ENCODE assay signal across 17 cellular contexts in genomic region chr6:37180075-37180474, GRCh38. TPM values are rescaled to one million over a fixed set of nuclear protein-coding genes. Genes with fewer than 3 reads are reported as not detected.
DNase-seq lines count a peak whose midpoint lies in the region; ATAC-seq lines count a peak whose summit lies in the region.
"Had no signal": no experiment of that assay in that cellular context is flagged by ENCODE, and none has a peak within 500 bp of the region (broad histone marks: within the 10 kb centered on the region; RNA-seq: fewer than 3 reads in every experiment).

No MANE protein-coding gene starts in this region.

- peaks cover 0 to 7% of the 10 kb centered on the region in 2 donors for H3K36me3 ChIP-seq in neuronal stem cell (replicated peaks in 1 of 2; ENCODE audit: control insufficient read depth in 2 of 2, insufficient read depth in 2 of 2, low read length in 2 of 2)

- no peak overlapping the region for H2BK120ac ChIP-seq in neuronal stem cell (ENCODE audit: low read depth, low read length)

- H3K4me2 ChIP-seq in neuronal stem cell (ENCODE audit: insufficient read depth, low read length, poor library complexity, severe bottlenecking) = no peak overlapping the region
- H3K4me2 ChIP-seq: KMS-11 had no signal

- CTCF ChIA-PET in activated CD8-positive, alpha-beta T cell treated with anti-CD3 and anti-CD28 coated beads, Interleukin-2, amount 10 ng/mL, durations not matched to agents 7 days and 5 days (lab: Charles Lee) = interaction anchor here (1.0 to 18.8 kb wide), 7 partner anchors 8 to 155 kb away, joined by 3 to 584 read pairs (median 45); partner anchors contain the start of gene PIM1

- peaks cover 25% of the 10 kb centered on the region for H3K36me3 Mint-ChIP-seq in activated CD4-positive, alpha-beta T cell treated with anti-CD3 and anti-CD28 coated beads, Interleukin-2, amount 10 ng/mL, durations not matched to agents 24 days and 14 days (ENCODE audit: low read depth)
- H3K36me3 Mint-ChIP-seq in activated naive CD8-positive, alpha-beta T cell treated with anti-CD3 and anti-CD28 coated beads, Interleukin-2, amount 10 ng/mL, durations not matched to agents 7 days and 5 days = peaks cover 34% of the 10 kb centered on the region
- peaks cover 29% of the 10 kb centered on the region for H3K36me3 Mint-ChIP-seq in activated naive CD8-positive, alpha-beta T cell treated with anti-CD3 and anti-CD28 coated beads for 36 hours
- H3K36me3 Mint-ChIP-seq in activated CD8-positive, alpha-beta T cell treated with anti-CD3 and anti-CD28 coated beads, Interleukin-2, amount 10 ng/mL, durations not matched to agents 7 days and 5 days (ENCODE audit: low read depth) = peaks cover 44% of the 10 kb centered on the region

- H3K27ac ChIP-seq in neuronal stem cell (replicated peaks; ENCODE audit: low read length) = no peak overlapping the region
- H3K27ac ChIP-seq: KMS-11 had no signal

- H3K9me3 ChIP-seq in neuronal stem cell (replicated peaks in 1 of 2; ENCODE audit: control insufficient read depth in 2 of 2, insufficient read depth in 1 of 2, low read depth in 1 of 2, low read length in 2 of 2) = no peaks in the 10 kb centered on the region
- H3K9me3 ChIP-seq: Caco-2 had no signal

- H3K4me1 ChIP-seq in neuronal stem cell (ENCODE audit: control insufficient read depth in 2 of 2, insufficient read depth in 1 of 2, low read depth in 1 of 2, low read length in 2 of 2) = no peaks in the 10 kb centered on the region
- H3K4me1 ChIP-seq: Caco-2 had no signal

- intact Hi-C loops in activated CD4-positive, alpha-beta T cell treated with anti-CD3 and anti-CD28 coated beads, Interleukin-2, amount 10 ng/mL, durations not matched to agents 24 days and 14 days (cut with micrococcal nuclease) = no loop called here

- no peak overlapping the region for H2AK5ac ChIP-seq in neuronal stem cell (ENCODE audit: low read depth, low read length)

- H3K79me1 ChIP-seq in neuronal stem cell (ENCODE audit: low read depth, low read length) = no peaks in the 10 kb centered on the region

- no CpG with 5 or more reads among the region's 2 CpGs for WGBS in neuronal stem cell (ENCODE audit: extremely low coverage in 2 of 2, insufficient read length in 2 of 2, insufficient replicate concordance in 1 of 2), 2 donors

- no peaks in the 10 kb centered on the region for H3K27me3 Mint-ChIP-seq in activated CD4-positive, alpha-beta T cell treated with anti-CD3 and anti-CD28 coated beads, Interleukin-2, amount 10 ng/mL, durations not matched to agents 24 days and 14 days
- no peaks in the 10 kb centered on the region for H3K27me3 Mint-ChIP-seq in activated naive CD8-positive, alpha-beta T cell treated with anti-CD3 and anti-CD28 coated beads, Interleukin-2, amount 10 ng/mL, durations not matched to agents 7 days and 5 days
- no peaks in the 10 kb centered on the region for H3K27me3 Mint-ChIP-seq in activated naive CD8-positive, alpha-beta T cell treated with anti-CD3 and anti-CD28 coated beads for 36 hours
- H3K27me3 Mint-ChIP-seq in activated CD8-positive, alpha-beta T cell treated with anti-CD3 and anti-CD28 coated beads, Interleukin-2, amount 10 ng/mL, durations not matched to agents 7 days and 5 days (ENCODE audit: low read depth) = no peaks in the 10 kb centered on the region

- H2BK12ac ChIP-seq in neuronal stem cell (ENCODE audit: low read length) = no peak overlapping the region

- H3K9ac ChIP-seq in neuronal stem cell (ENCODE audit: low read depth, low read length, poor library complexity) = no peak overlapping the region
- H3K9ac ChIP-seq: KMS-11 had no signal

- H3K9me3 Mint-ChIP-seq in activated CD4-positive, alpha-beta T cell treated with anti-CD3 and anti-CD28 coated beads, Interleukin-2, amount 10 ng/mL, durations not matched to agents 24 days and 14 days = no peaks in the 10 kb centered on the region
- H3K9me3 Mint-ChIP-seq in activated naive CD8-positive, alpha-beta T cell treated with anti-CD3 and anti-CD28 coated beads, Interleukin-2, amount 10 ng/mL, durations not matched to agents 7 days and 5 days = no peaks in the 10 kb centered on the region
- H3K9me3 Mint-ChIP-seq in activated naive CD8-positive, alpha-beta T cell treated with anti-CD3 and anti-CD28 coated beads for 36 hours = peaks cover 6% of the 10 kb centered on the region
- no peaks in the 10 kb centered on the region for H3K9me3 Mint-ChIP-seq in activated CD8-positive, alpha-beta T cell treated with anti-CD3 and anti-CD28 coated beads, Interleukin-2, amount 10 ng/mL, durations not matched to agents 7 days and 5 days (ENCODE audit: insufficient read depth)

- no peak overlapping the region for H3K4me3 Mint-ChIP-seq in activated CD4-positive, alpha-beta T cell treated with anti-CD3 and anti-CD28 coated beads, Interleukin-2, amount 10 ng/mL, durations not matched to agents 24 days and 14 days
- H3K4me3 Mint-ChIP-seq in activated naive CD8-positive, alpha-beta T cell treated with anti-CD3 and anti-CD28 coated beads, Interleukin-2, amount 10 ng/mL, durations not matched to agents 7 days and 5 days = peak overlapping the region; percentile 13
- no peak overlapping the region for H3K4me3 Mint-ChIP-seq in activated naive CD8-positive, alpha-beta T cell treated with anti-CD3 and anti-CD28 coated beads for 36 hours
- no peak overlapping the region for H3K4me3 Mint-ChIP-seq in activated CD8-positive, alpha-beta T cell treated with anti-CD3 and anti-CD28 coated beads, Interleukin-2, amount 10 ng/mL, durations not matched to agents 7 days and 5 days

- H3K23ac ChIP-seq in neuronal stem cell (ENCODE audit: low read depth, low read length, poor library complexity) = no peak overlapping the region

- no peak overlapping the region for H4K91ac ChIP-seq in neuronal stem cell (ENCODE audit: low read depth, low read length, poor library complexity)

- no peak overlapping the region for H2BK15ac ChIP-seq in neuronal stem cell (ENCODE audit: low read length)

- ATAC-seq in activated naive CD8-positive, alpha-beta T cell treated with anti-CD3 and anti-CD28 coated beads, Interleukin-2, amount 10 ng/mL, durations not matched to agents 7 days and 5 days (ENCODE audit: low read depth) = no peak
- no peak for ATAC-seq in activated CD8-positive, alpha-beta T cell treated with anti-CD3 and anti-CD28 coated beads, Interleukin-2, amount 10 ng/mL, durations not matched to agents 7 days and 5 days
- ATAC-seq in HG03571 (IDR thresholded peaks at IDR 0.05; ENCODE audit: unreplicated experiment) = no peak

- no peak overlapping the region for H2BK5ac ChIP-seq in neuronal stem cell (ENCODE audit: low read length)

- no peak overlapping the region for H3K18ac ChIP-seq in neuronal stem cell (ENCODE audit: low read length)

- H3K14ac ChIP-seq in neuronal stem cell (ENCODE audit: low read length) = no peak overlapping the region

- H3K27ac Mint-ChIP-seq in activated CD4-positive, alpha-beta T cell treated with anti-CD3 and anti-CD28 coated beads, Interleukin-2, amount 10 ng/mL, durations not matched to agents 24 days and 14 days = peak overlapping the region; percentile 56
- H3K27ac Mint-ChIP-seq in activated naive CD8-positive, alpha-beta T cell treated with anti-CD3 and anti-CD28 coated beads, Interleukin-2, amount 10 ng/mL, durations not matched to agents 7 days and 5 days = peak overlapping the region; percentile 70
- no peak overlapping the region for H3K27ac Mint-ChIP-seq in activated naive CD8-positive, alpha-beta T cell treated with anti-CD3 and anti-CD28 coated beads for 36 hours
- peak overlapping the region; percentile 66 for H3K27ac Mint-ChIP-seq in activated CD8-positive, alpha-beta T cell treated with anti-CD3 and anti-CD28 coated beads, Interleukin-2, amount 10 ng/mL, durations not matched to agents 7 days and 5 days

- POLR2A ChIA-PET in activated naive CD8-positive, alpha-beta T cell treated with anti-CD3 and anti-CD28 coated beads, Interleukin-2, amount 10 ng/mL, durations not matched to agents 7 days and 5 days (lab: Charles Lee) = interaction anchor here (0.5 to 17.2 kb wide), 6 partner anchors 7 to 155 kb away, joined by 5 to 571 read pairs (median 218); partner anchors contain the start of gene PIM1
- POLR2A ChIA-PET in activated CD8-positive, alpha-beta T cell treated with anti-CD3 and anti-CD28 coated beads, Interleukin-2, amount 10 ng/mL, durations not matched to agents 7 days and 5 days (lab: Charles Lee) = interaction anchor here (1.1 to 6.9 kb wide), 4 partner anchors 7 to 130 kb away, joined by 3 to 128 read pairs (median 44); partner anchors contain the start of gene PIM1

- no peak overlapping the region for H4K8ac ChIP-seq in neuronal stem cell (ENCODE audit: low read depth, low read length)

- peak overlapping the region; percentile 56 for H3K4ac ChIP-seq in neuronal stem cell (ENCODE audit: low read length)

- no peak for DNase-seq in activated CD4-positive, alpha-beta T cell treated with anti-CD3 and anti-CD28 coated beads, Interleukin-2, amount 10 ng/mL, durations not matched to agents 24 days and 14 days
- DNase-seq in activated CD4-positive, alpha-beta T cell treated with anti-CD3 and anti-CD28 coated beads for 4 hours = no peak
- DNase-seq in activated naive CD8-positive, alpha-beta T cell treated with anti-CD3 and anti-CD28 coated beads, Interleukin-2, amount 10 ng/mL, durations not matched to agents 7 days and 5 days = no peak
- DNase-seq in activated naive CD8-positive, alpha-beta T cell treated with anti-CD3 and anti-CD28 coated beads for 36 hours = no peak
- no peak for DNase-seq in activated CD8-positive, alpha-beta T cell treated with anti-CD3 and anti-CD28 coated beads, Interleukin-2, amount 10 ng/mL, durations not matched to agents 7 days and 5 days
- DNase-seq in neuronal stem cell (ENCODE audit: low spot score) (no peak), NCI-H2227 treated with DMSO at 0.1 percent for 48 hours (lab: John Stamatoyannopoulos, UW) (no peak)
- DNase-seq: C1 segment of cervical spinal cord, Caco-2, DMS153, NCI-H1048, NCI-H1436 treated with DMSO at 0.1 percent for 48 hours, NCI-H2029 treated with DMSO at 0.1 percent for 48 hours, NCI-H2171 treated with DMSO at 0.1 percent for 48 hours, NCI-H510A treated with DMSO at 0.1 percent for 48 hours had no signal

- H2AFZ ChIP-seq in neuronal stem cell (ENCODE audit: low read length) = no peak overlapping the region

- no peaks in the 10 kb centered on the region for H3K27me3 ChIP-seq in neuronal stem cell (ENCODE audit: control insufficient read depth in 3 of 3, insufficient read depth in 3 of 3, low read depth in 1 of 3, low read length in 3 of 3)

- H3K4me3 ChIP-seq in neuronal stem cell (ENCODE audit: low read length in 2 of 2) = no peak overlapping the region

- H3K4me1 Mint-ChIP-seq in activated CD4-positive, alpha-beta T cell treated with anti-CD3 and anti-CD28 coated beads, Interleukin-2, amount 10 ng/mL, durations not matched to agents 24 days and 14 days = peaks cover 63% of the 10 kb centered on the region
- H3K4me1 Mint-ChIP-seq in activated naive CD8-positive, alpha-beta T cell treated with anti-CD3 and anti-CD28 coated beads, Interleukin-2, amount 10 ng/mL, durations not matched to agents 7 days and 5 days = peaks cover 71% of the 10 kb centered on the region
- H3K4me1 Mint-ChIP-seq in activated naive CD8-positive, alpha-beta T cell treated with anti-CD3 and anti-CD28 coated beads for 36 hours = peaks cover 60% of the 10 kb centered on the region
- H3K4me1 Mint-ChIP-seq in activated CD8-positive, alpha-beta T cell treated with anti-CD3 and anti-CD28 coated beads, Interleukin-2, amount 10 ng/mL, durations not matched to agents 7 days and 5 days (ENCODE audit: low read depth) = peaks cover 75% of the 10 kb centered on the region

RNA-seq across cellular contexts. Expression of gene PIM1, which starts 10.1 kb away (rescaled TPM):
- 153 and 158 TPM in 2 replicates for total RNA-seq in activated CD4-positive, alpha-beta T cell treated with anti-CD3 and anti-CD28 coated beads, Interleukin-2, amount 10 ng/mL, durations not matched to agents 24 days and 14 days
- total RNA-seq in activated naive CD8-positive, alpha-beta T cell treated with anti-CD3 and anti-CD28 coated beads, Interleukin-2, amount 10 ng/mL, durations not matched to agents 7 days and 5 days = 100 to 1,000 TPM; 428 to 445 TPM
- 100 to 1,000 TPM; 166 to 168 TPM for total RNA-seq in activated naive CD8-positive, alpha-beta T cell treated with anti-CD3 and anti-CD28 coated beads for 36 hours
- 100 to 1,000 TPM; 432 to 449 TPM for total RNA-seq in activated CD8-positive, alpha-beta T cell treated with anti-CD3 and anti-CD28 coated beads, Interleukin-2, amount 10 ng/mL, durations not matched to agents 7 days and 5 days
- 16.8 TPM for polyA plus RNA-seq in neuronal stem cell (2013, experiment 1 of 2)
- polyA plus RNA-seq in neuronal stem cell (2013, experiment 2 of 2) = 16.9 TPM
